In the genomic region with DNA sequence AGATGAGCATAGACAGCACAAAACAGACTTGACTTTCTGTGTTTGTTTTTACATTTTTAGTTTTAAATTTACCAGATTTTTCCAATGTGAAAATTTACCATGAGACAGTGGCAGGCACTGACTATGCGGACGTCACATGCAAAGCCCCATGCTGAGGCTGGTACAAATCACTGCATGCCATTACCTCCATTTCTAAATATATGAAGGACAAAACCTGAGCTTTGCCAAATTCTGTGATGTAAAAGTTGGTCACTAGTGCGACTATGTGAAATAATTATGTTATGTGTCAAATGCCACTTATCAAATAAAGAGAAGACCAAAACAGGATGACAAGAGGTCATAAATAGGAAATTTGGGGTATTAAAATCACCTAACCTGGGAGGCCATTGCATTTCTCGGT, we compare ENCODE assay signal across 10 cellular contexts. TPM values are rescaled to one million over a fixed set of nuclear protein-coding genes. Genes with fewer than 3 reads are reported as not detected.
"Had no signal": no experiment of that assay in that cellular context is flagged by ENCODE, and none has a peak within 500 bp of the region (broad histone marks: within the 10 kb centered on the region; RNA-seq: fewer than 3 reads in every experiment).

No MANE protein-coding gene starts in this region.

- DNase-seq: GM23248, GOT3, H7, HFFc6 had no signal

- H3K4me1 ChIP-seq: HAP-1 had no signal

- H3K4me3 Mint-ChIP-seq: HFFc6, IgD-negative memory B cell had no signal

- H3K9me3 ChIP-seq: HAP-1 had no signal

- H3K9ac ChIP-seq: GM23248 had no signal

- ATAC-seq: HCT116, HepG2 had no signal

- H3K27ac ChIP-seq: GM23248, HL-60 had no signal

- H3K9me3 Mint-ChIP-seq: HFFc6, IgD-negative memory B cell had no signal

- H3K4me1 Mint-ChIP-seq: IgD-negative memory B cell had no signal

- H3K4me3 ChIP-seq: GM23248, HAP-1 had no signal

- H3K27ac Mint-ChIP-seq: HFFc6, IgD-negative memory B cell had no signal

- H3K36me3 ChIP-seq: HAP-1 had no signal

- H3K36me3 Mint-ChIP-seq: IgD-negative memory B cell had no signal

RNA-seq across cellular contexts. Expression of a gene that starts 22.1 kb away (rescaled TPM):
- total RNA-seq: GM23248, HepG2, HFFc6, HT1080 had no signal
- polyA plus RNA-seq: GM23248, HepG2, IgD-negative memory B cell had no signal
